ENCODE assay signal across 12 cellular contexts in the genomic region with DNA sequence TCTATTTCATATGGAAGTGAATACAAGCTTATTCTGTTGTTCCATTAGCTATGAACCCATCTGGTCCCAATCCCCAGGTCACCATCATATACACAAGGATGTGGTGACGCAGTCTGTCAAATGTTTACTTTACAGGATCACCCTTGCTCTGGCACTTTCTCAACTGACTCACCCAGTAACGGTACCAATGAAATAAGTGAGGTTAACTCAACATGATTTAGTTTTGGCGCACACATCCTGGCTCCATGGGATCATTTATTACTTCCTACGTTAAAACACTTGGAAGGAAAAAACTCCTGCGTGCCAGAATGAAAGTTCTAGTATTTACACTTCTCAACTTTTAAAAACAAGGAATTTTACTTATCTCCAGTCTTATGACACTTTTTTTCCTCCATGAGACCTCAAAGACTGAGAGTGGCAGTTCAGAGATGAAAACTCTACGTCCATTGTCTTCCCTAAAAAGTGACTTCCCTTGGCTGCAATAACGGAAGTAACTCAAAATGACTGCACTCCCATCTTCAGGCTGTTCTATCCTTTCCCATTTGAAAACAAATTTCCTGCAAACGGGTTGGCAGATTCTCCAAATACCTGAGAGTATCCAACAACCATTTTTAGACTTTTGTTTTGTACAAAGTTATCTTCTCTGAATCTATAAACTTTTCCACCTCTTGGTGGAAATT. TPM values are rescaled to one million over a fixed set of nuclear protein-coding genes. Genes with fewer than 3 reads are reported as not detected.
DNase-seq lines count a peak whose midpoint lies in the region; ATAC-seq, FAIRE-seq and TF ChIP-seq lines count a peak whose summit lies in the region.
"Had no signal": no experiment of that assay in that cellular context is flagged by ENCODE, and none has a peak within 500 bp of the region (broad histone marks: within the 10 kb centered on the region; RNA-seq: fewer than 3 reads in every experiment).

No MANE protein-coding gene starts in this region.

- H3K4me1 Mint-ChIP-seq in glutamatergic neuron (ENCODE audit: low read depth, unreplicated experiment) = peaks cover 15% of the 10 kb centered on the region

- no peak for ATAC-seq in HG03469 (IDR thresholded peaks at IDR 0.05; ENCODE audit: unreplicated experiment)

- H3K9me3 ChIP-seq in tibial artery = no peaks in the 10 kb centered on the region
- no peaks in the 10 kb centered on the region for H3K9me3 ChIP-seq in small intestine (ENCODE audit: control insufficient read depth, low read depth)
- H3K9me3 ChIP-seq: tibial nerve had no signal

- H3K27me3 Mint-ChIP-seq in glutamatergic neuron (ENCODE audit: unreplicated experiment) = no peaks in the 10 kb centered on the region

- H3K4me3 Mint-ChIP-seq in glutamatergic neuron (ENCODE audit: unreplicated experiment) = no peak overlapping the region

- FAIRE-seq in small intestine (lab: Jason Lieb, UNC) = no peak
- FAIRE-seq: frontal cortex had no signal

- TF ChIP-seq CTCF in glutamatergic neuron (IDR thresholded peaks at IDR 0.05; ENCODE audit: partially characterized antibody, unreplicated experiment) (no peak), tibial artery (IDR thresholded peaks at IDR 0.05) (no peak)

- H3K27ac ChIP-seq in tibial artery = peak overlapping the region; percentile 8 to 42
- H3K27ac ChIP-seq in small intestine (ENCODE audit: low read depth in 1 of 2, low read length in 1 of 2) = no peak overlapping the region

- H3K27me3 ChIP-seq in tibial artery = no peaks in the 10 kb centered on the region
- no peaks in the 10 kb centered on the region for H3K27me3 ChIP-seq in small intestine (ENCODE audit: control insufficient read depth in 2 of 2, insufficient read depth in 2 of 2, low read length in 2 of 2)
- H3K27me3 ChIP-seq: tibial nerve had no signal

- 55 to 57% (median 57%) methylated on average over 8 of the region's 8 CpGs for WGBS in small intestine, 3 donors

- DNase-seq in NCI-H2171 treated with DMSO at 0.1 percent for 48 hours (lab: John Stamatoyannopoulos, UW) (peak; percentile 28), NCI-H2171 (lab: John Stamatoyannopoulos, UW) (no peak), amniotic epithelial cell (ENCODE audit: low read depth) (peak; percentile 86), glutamatergic neuron (no peak), tibial artery (peak in 1 of 2 donors; percentile 40), cerebellum (ENCODE audit: low spot score) (no peak), small intestine (no peak)
- DNase-seq: activated naive CD4-positive, alpha-beta T cell; stimulated activated CD4-positive, alpha-beta T cell treated with anti-CD3 and anti-CD28 coated beads, Interleukin-4, amount 100 ng/mL, for 1 hour had no signal

- peaks cover 0 to 8% (median 0%) of the 10 kb centered on the region in 3 donors for H3K36me3 ChIP-seq in tibial artery
- peaks cover 0 to 2% of the 10 kb centered on the region in 2 donors for H3K36me3 ChIP-seq in small intestine (ENCODE audit: control insufficient read depth in 2 of 2, insufficient read depth in 2 of 2, low read length in 2 of 2)

- H3K4me3 ChIP-seq in tibial artery (no peak overlapping the region), small intestine (ENCODE audit: low read depth in 1 of 2, low read length in 2 of 2) (no peak overlapping the region)
- H3K4me3 ChIP-seq: tibial nerve had no signal

- intact Hi-C loops in tibial artery (cut with DNase I; ENCODE audit: low total_unique reads) = no loop called here

- peaks cover 4% of the 10 kb centered on the region for H3K9me3 Mint-ChIP-seq in glutamatergic neuron (ENCODE audit: unreplicated experiment)

- peak overlapping the region; percentile 0 for H3K27ac Mint-ChIP-seq in glutamatergic neuron (ENCODE audit: unreplicated experiment)

- peaks cover 7% of the 10 kb centered on the region for H3K36me3 Mint-ChIP-seq in glutamatergic neuron (ENCODE audit: unreplicated experiment)

- H3K4me1 ChIP-seq in tibial artery (peaks cover 0 to 9% (median 0%) of the 10 kb centered on the region in 4 donors), small intestine (ENCODE audit: control insufficient read depth in 2 of 2, insufficient read depth in 1 of 2, low read depth in 1 of 2, low read length in 1 of 2) (no peaks in the 10 kb centered on the region)

RNA-seq across cellular contexts. Expression of a gene that starts 15.9 kb away (rescaled TPM):
- total RNA-seq in glutamatergic neuron (ENCODE audit: unreplicated experiment) (90.2 TPM), cerebellum (78.3 TPM)
- 1 to 10 TPM in 1 of 3 donors, not detected in 2; 1.6 TPM for polyA plus RNA-seq in small intestine

Comparison
In these comparisons a context has a peak if more than half of its experiments do, and no peak if none do; other contexts are left out.
1. DNase-seq: peak in NCI-H2171 treated with DMSO at 0.1 percent for 48 hours (single experiment) and amniotic epithelial cell (single experiment); none in NCI-H2171 (single experiment), glutamatergic neuron (single experiment), cerebellum (single experiment) and small intestine (single experiment).
2. H3K27ac ChIP-seq: peak in tibial artery (2 of 2); none in small intestine (0 of 2).